ENCODE assay signal across 14 cellular contexts in genomic region chr16:87366930-87367329, GRCh38. TPM values are rescaled to one million over a fixed set of nuclear protein-coding genes. Genes with fewer than 3 reads are reported as not detected.
DNase-seq lines count a peak whose midpoint lies in the region; ATAC-seq and TF ChIP-seq lines count a peak whose summit lies in the region.
"Had no signal": no experiment of that assay in that cellular context is flagged by ENCODE, and none has a peak within 500 bp of the region (broad histone marks: within the 10 kb centered on the region; RNA-seq: fewer than 3 reads in every experiment).

No MANE protein-coding gene starts in this region.

- peaks cover 0 to 71% (median 0%) of the 10 kb centered on the region in 7 donors for H3K27me3 ChIP-seq in heart right ventricle

- peaks cover 21 to 79% (median 68%) of the 10 kb centered on the region in 9 donors for H3K4me1 ChIP-seq in heart right ventricle

- peaks cover 52% of the 10 kb centered on the region for H3K4me1 Mint-ChIP-seq in glutamatergic neuron (ENCODE audit: low read depth, unreplicated experiment)

- H3K36me3 Mint-ChIP-seq in glutamatergic neuron (ENCODE audit: unreplicated experiment): peaks cover 4% of the 10 kb centered on the region

- POLR2A ChIA-PET in RWPE1 (lab: Yijun Ruan, JAX; ENCODE audit: low non-redundant PET): no interaction called here

- ATAC-seq in Right ventricle myocardium superior (ENCODE audit: poor library complexity) (no peak), heart right ventricle (no peak), HG02870 (IDR thresholded peaks at IDR 0.05; ENCODE audit: unreplicated experiment) (no peak)
- ATAC-seq: CD8-positive, alpha-beta T cell; GM23338 had no signal

- H3K27me3 Mint-ChIP-seq in glutamatergic neuron (ENCODE audit: unreplicated experiment): no peaks in the 10 kb centered on the region

- DNase-seq in Right ventricle myocardium superior (peak; percentile 8), heart right ventricle (no peak), RWPE1 (ENCODE audit: low spot score) (no peak), glutamatergic neuron (no peak), NAMALWA (ENCODE audit: low spot score) (no peak)
- DNase-seq in activated CD8-positive, alpha-beta memory T cell treated with anti-CD3 and anti-CD28 coated beads, Interleukin-2, amount 50 U/mL, for 48 hours: no peak
- DNase-seq: ACHN; CD8-positive, alpha-beta T cell; COR-L47; DND-41; GDM1; H7 had no signal

- H3K9me3 Mint-ChIP-seq in glutamatergic neuron (ENCODE audit: unreplicated experiment): no peaks in the 10 kb centered on the region
- H3K9me3 Mint-ChIP-seq: CD8-positive, alpha-beta T cell; GM23338 had no signal

- peaks cover 0 to 28% (median 1%) of the 10 kb centered on the region in 9 donors for H3K36me3 ChIP-seq in heart right ventricle

- intact Hi-C loops in Right ventricle myocardium superior (cut with DNase I): no loop called here
- intact Hi-C loops in heart right ventricle (cut with DNase I): loop anchor here in 1 of 10 donors (5.0 kb wide), 1 partner anchor 40 kb away; no protein-coding TSS in a partner anchor

- H3K27ac ChIP-seq in heart right ventricle (no peak overlapping the region), RWPE1 (peak overlapping the region; percentile 24)

- whole genome bisulfite sequencing in heart right ventricle, 2 donors: 91 to 93% methylated on average over 1 of the region's 1 CpG

- no peak for TF ChIP-seq CTCF in heart right ventricle (IDR thresholded peaks at IDR 0.05)
- no peak for TF ChIP-seq CTCF in RWPE1 (conservative IDR thresholded peaks at IDR 0.05; ENCODE audit: low read depth)
- TF ChIP-seq CTCF in glutamatergic neuron (IDR thresholded peaks at IDR 0.05; ENCODE audit: partially characterized antibody, unreplicated experiment): no peak

- no peaks in the 10 kb centered on the region for H3K9me3 ChIP-seq in heart right ventricle

- peak overlapping the region; percentile 89 for H3K27ac Mint-ChIP-seq in glutamatergic neuron (ENCODE audit: unreplicated experiment)
- H3K27ac Mint-ChIP-seq: GM23338 had no signal

- CTCF ChIA-PET in RWPE1 (lab: Yijun Ruan, JAX): no interaction called here

- H3K4me3 ChIP-seq in heart right ventricle: no peak overlapping the region
- H3K4me3 ChIP-seq: GM23338 had no signal

- H3K4me3 Mint-ChIP-seq in glutamatergic neuron (ENCODE audit: unreplicated experiment): peak overlapping the region; percentile 18
- H3K4me3 Mint-ChIP-seq: CD8-positive, alpha-beta T cell; GM23338 had no signal

RNA-seq across cellular contexts. Expression of gene FBXO31, which starts 16.6 kb away (rescaled TPM):
- total RNA-seq in Right ventricle myocardium superior: 78.9 TPM
- 10 to 100 TPM; 58.3 to 94.3 (median 74.0) TPM for total RNA-seq in heart right ventricle
- polyA plus RNA-seq in heart right ventricle: 10 to 100 TPM; 15.1 to 21.4 TPM
- total RNA-seq in glutamatergic neuron (ENCODE audit: unreplicated experiment): 66.7 TPM

RNA-seq across cellular contexts. Expression of gene MAP1LC3B, which starts 25.2 kb away (rescaled TPM):
- total RNA-seq in Right ventricle myocardium superior: 118 TPM
- 100 to 1,000 TPM; 109 to 141 (median 125) TPM for total RNA-seq in heart right ventricle
- polyA plus RNA-seq in heart right ventricle: 100 to 1,000 TPM in 1 of 2 donors, 10 to 100 TPM in 1; 47.0 to 161 TPM
- 297 TPM for total RNA-seq in glutamatergic neuron (ENCODE audit: unreplicated experiment)

RNA-seq across cellular contexts. Expression of gene C16orf95, which starts 49.7 kb away (rescaled TPM):
- total RNA-seq in Right ventricle myocardium superior (2.1 TPM), heart right ventricle (1 to 10 TPM; 2.8 to 5.1 (median 3.8) TPM), glutamatergic neuron (ENCODE audit: unreplicated experiment) (9.2 TPM)
- polyA plus RNA-seq in heart right ventricle: 1 to 10 TPM; 1.7 to 3.2 TPM
